ENCODE assay signal across 8 cellular contexts in genomic region chr5:91383027-91383955, GRCh38. TPM values are rescaled to one million over a fixed set of nuclear protein-coding genes. Genes with fewer than 3 reads are reported as not detected.
A peak's percentile ranks its signal among the peaks of the same experiment; 100 is the strongest.
DNase-seq lines count a peak whose midpoint lies in the region; ATAC-seq and TF ChIP-seq lines count a peak whose summit lies in the region.

TSS of gene ARRDC3 (minus strand) at chr5:91383317. CDS start at chr5:91383092, 225 bp downstream.

- no peaks in the 10 kb centered on the region for H3K9me3 ChIP-seq in mucosa of descending colon

- H3K4me3 ChIP-seq in epithelial cell of esophagus (ENCODE audit: low read length): peak within 1 kb of the TSS; percentile 84
- peak within 1 kb of the TSS; percentile 33 for H3K4me3 ChIP-seq in mucosa of descending colon

- H3K36me3 ChIP-seq in mucosa of descending colon (ENCODE audit: low read depth): peaks cover 7% of the 10 kb centered on the region

- peak; percentile 52 for ATAC-seq in GM21528 (IDR thresholded peaks at IDR 0.05; ENCODE audit: low FRiP score, unreplicated experiment)
- ATAC-seq in mucosa of descending colon: peak; percentile 72

- peaks cover 11% of the 10 kb centered on the region for H3K4me1 ChIP-seq in mucosa of descending colon (ENCODE audit: low read depth)

- intact Hi-C loops in mucosa of descending colon (cut with DNase I, micrococcal nuclease): loop anchor here (5.0 kb wide), 2 partner anchors 101 to 281 kb away; no protein-coding TSS in a partner anchor

- DNase-seq in DMS 273 treated with DMSO at 0.1 percent for 48 hours (lab: John Stamatoyannopoulos, UW) (peak; percentile 97), HuH-7.5 (ENCODE audit: low spot score) (peak; percentile 89), OCI-M2 (lab: John Stamatoyannopoulos, UW; ENCODE audit: unreplicated experiment) (peak; percentile 70), activated T-cell treated with anti-CD3 and anti-CD28 coated beads for 4 hours (peak; percentile 90), epithelial cell of esophagus (ENCODE audit: low read depth) (peak; percentile 94), mucosa of descending colon (peak; percentile 98)
- peak; percentile 93 to 94 for DNase-seq in stimulated activated CD8-positive, alpha-beta memory T cell treated with anti-CD3 and anti-CD28 coated beads, Interleukin-4, amount 100 ng/mL, for 1 hour (ENCODE audit: low read depth in 2 of 2, low spot score in 1 of 2)

- TF ChIP-seq CTCF in epithelial cell of esophagus (IDR thresholded peaks at IDR 0.05; ENCODE audit: insufficient read depth, low read depth, low read length, missing control alignments) (no peak), mucosa of descending colon (IDR thresholded peaks at IDR 0.05) (no peak)

RNA-seq across cellular contexts. Expression of gene ARRDC3, which starts in this region (rescaled TPM):
- 10 to 100 TPM; 32.5 to 39.6 (median 38.0) TPM for total RNA-seq in mucosa of descending colon

Comparison
In these comparisons a context has a peak if more than half of its experiments do, and no peak if none do; other contexts are left out.
1. Peak in every context shown above with its lines: DNase-seq, ATAC-seq and H3K4me3 ChIP-seq.